ENCODE assay signal across 12 cellular contexts in genomic region chr19:47005873-47006272, GRCh38. TPM values are rescaled to one million over a fixed set of nuclear protein-coding genes. Genes with fewer than 3 reads are reported as not detected.
A peak's percentile ranks its signal among the peaks of the same experiment; 100 is the strongest.
DNase-seq lines count a peak whose midpoint lies in the region; ATAC-seq, FAIRE-seq and TF ChIP-seq lines count a peak whose summit lies in the region.
"Had no signal": no experiment of that assay in that cellular context is flagged by ENCODE, and none has a peak within 500 bp of the region (broad histone marks: within the 10 kb centered on the region; RNA-seq: fewer than 3 reads in every experiment).

No MANE protein-coding gene starts in this region.

- POLR2A ChIA-PET in K562 (lab: Yijun Ruan, JAX): no interaction called here

- no peak for TF ChIP-seq RAD21 in K562 (CRISPR knock-in tag; conservative IDR thresholded peaks at IDR 0.05 in 1 of 2, IDR thresholded peaks at IDR 0.05 in 1 of 2)

- CTCF ChIA-PET in K562 (lab: Yijun Ruan, JAX; ENCODE audit: low intra/inter-chr PET ratio): no interaction called here

- H3K4me1 ChIP-seq in K562 (replicated peaks in 1 of 2; ENCODE audit: control insufficient read depth in 2 of 2, insufficient read depth in 2 of 2, low read length in 2 of 2) (peaks cover 5 to 28% of the 10 kb centered on the region in 2 experiments), neural progenitor cell (no peaks in the 10 kb centered on the region)

- H3K27ac Mint-ChIP-seq in neural progenitor cell: peak overlapping the region; percentile 75
- H3K27ac Mint-ChIP-seq in stimulated activated memory B cell treated with anti-CD40 and anti-IgM and Interleukin-4, amounts not matched to agents 10 μg/mL and 1 μg/mL and 100 μg/mL, for 72 hours: no peak overlapping the region

- DNase-seq in NCI-H748 (lab: John Stamatoyannopoulos, UW; ENCODE audit: unreplicated experiment) (peak; percentile 58), NCI-H748 treated with DMSO at 0.1 percent for 48 hours (lab: John Stamatoyannopoulos, UW) (no peak), NCI-H2029 (lab: John Stamatoyannopoulos, UW) (peak; percentile 77), K562 (ENCODE audit: extremely low read depth in 1 of 4, low spot score in 3 of 4) (peak in 1 of 4 experiments; percentile 19), neural progenitor cell (ENCODE audit: low spot score) (no peak), SIG-M5 (lab: John Stamatoyannopoulos, UW) (no peak)
- DNase-seq: GM23248, nucleus accumbens had no signal

- TF ChIP-seq CTCF in K562 (IDR thresholded peaks at IDR 0.05 in 2 of 3, conservative IDR thresholded peaks at IDR 0.05 in 1 of 3; ENCODE audit: insufficient read depth in 2 of 3, low read depth in 1 of 3, low read length in 3 of 3) (no peak), neural progenitor cell (IDR thresholded peaks at IDR 0.05) (no peak)

- FAIRE-seq in K562 (lab: Jason Lieb, UNC): peak; percentile 6
- FAIRE-seq: endothelial cell of umbilical vein, G401.6 had no signal

- no TSS peak for BruUV-seq in K562 (replicated peaks; lab: Mats Ljungman, UMichigan)

- intact Hi-C loops in K562 (cut with micrococcal nuclease): no loop called here

- peaks cover 12% of the 10 kb centered on the region for H3F3A ChIP-seq in neural progenitor cell (ENCODE audit: low read depth)

- in situ Hi-C loops in K562 (cut with MboI): no loop called here

- H3K4me1 Mint-ChIP-seq in neural progenitor cell: peaks cover 20% of the 10 kb centered on the region
- peaks cover 12% of the 10 kb centered on the region for H3K4me1 Mint-ChIP-seq in stimulated activated memory B cell treated with anti-CD40 and anti-IgM and Interleukin-4, amounts not matched to agents 10 μg/mL and 1 μg/mL and 100 μg/mL, for 72 hours

- no peak overlapping the region for H3K4me3 ChIP-seq in K562
- no peak overlapping the region for H3K4me3 ChIP-seq in neural progenitor cell
- H3K4me3 ChIP-seq: GM23248 had no signal

- no peaks in the 10 kb centered on the region for H3K27me3 ChIP-seq in K562 (ENCODE audit: control insufficient read depth in 2 of 2, insufficient read depth in 2 of 2, low read length in 2 of 2)
- no peaks in the 10 kb centered on the region for H3K27me3 ChIP-seq in neural progenitor cell

- ATAC-seq in K562 (peak; percentile 9; the same call in 2 of the 3 replicates), GM18520 (IDR thresholded peaks at IDR 0.05; ENCODE audit: unreplicated experiment) (no peak)
- no peak for ATAC-seq in stimulated activated memory B cell treated with anti-CD40 and anti-IgM and Interleukin-4, amounts not matched to agents 10 μg/mL and 1 μg/mL and 100 μg/mL, for 72 hours

- no peak overlapping the region for H3K4me2 ChIP-seq in K562 (ENCODE audit: insufficient read depth, low read length)
- H3K4me2 ChIP-seq in neural progenitor cell: no peak overlapping the region

- H2AFZ ChIP-seq in K562 (ENCODE audit: low read depth, low read length) (no peak overlapping the region), neural progenitor cell (replicated peaks) (no peak overlapping the region)
- H2AFZ ChIP-seq: GM23248 had no signal

- peaks cover 4% of the 10 kb centered on the region for H3K9me3 Mint-ChIP-seq in neural progenitor cell
- H3K9me3 Mint-ChIP-seq in stimulated activated memory B cell treated with anti-CD40 and anti-IgM and Interleukin-4, amounts not matched to agents 10 μg/mL and 1 μg/mL and 100 μg/mL, for 72 hours: peaks cover 4% of the 10 kb centered on the region

- no peak overlapping the region for H3K4me3 Mint-ChIP-seq in neural progenitor cell
- H3K4me3 Mint-ChIP-seq in stimulated activated memory B cell treated with anti-CD40 and anti-IgM and Interleukin-4, amounts not matched to agents 10 μg/mL and 1 μg/mL and 100 μg/mL, for 72 hours: no peak overlapping the region

- no peaks in the 10 kb centered on the region for H4K20me1 ChIP-seq in K562 (replicated peaks; ENCODE audit: control insufficient read depth, insufficient read depth, low read length)
- peaks cover 17% of the 10 kb centered on the region for H4K20me1 ChIP-seq in neural progenitor cell (ENCODE audit: low read depth)

- H3K79me2 ChIP-seq in K562 (ENCODE audit: control insufficient read depth, insufficient read depth, low read length): no peaks in the 10 kb centered on the region
- H3K79me2 ChIP-seq in neural progenitor cell (ENCODE audit: low read depth): no peaks in the 10 kb centered on the region

- no peak for TF ChIP-seq POLR2A in K562 (conservative IDR thresholded peaks at IDR 0.05)

- H3K9me1 ChIP-seq in K562 (ENCODE audit: control insufficient read depth, insufficient read depth, low read length): no peaks in the 10 kb centered on the region

- H3K9ac ChIP-seq in K562 (ENCODE audit: insufficient read depth in 1 of 2, low read depth in 2 of 2, low read length in 2 of 2) (peak overlapping the region in 1 of 2 experiments; percentile 83; a peak in 1 of 4 replicates), neural progenitor cell (no peak overlapping the region)
- H3K9ac ChIP-seq: GM23248 had no signal

- WGBS in K562 (ENCODE audit: insufficient coverage, low coverage, missing lambda C conversion rate): 45% methylated on average over 3 of the region's 4 CpGs

- TF ChIP-seq EP300 in K562 (IDR thresholded peaks at IDR 0.05; ENCODE audit: low read length): no peak

- H3K27ac ChIP-seq in K562 (ENCODE audit: extremely low read depth, low read depth, low read length): no peak overlapping the region
- H3K27ac ChIP-seq in neural progenitor cell: no peak overlapping the region
- H3K27ac ChIP-seq: GM23248 had no signal

- peaks cover 12% of the 10 kb centered on the region for H3K36me3 Mint-ChIP-seq in neural progenitor cell
- peaks cover 7% of the 10 kb centered on the region for H3K36me3 Mint-ChIP-seq in stimulated activated memory B cell treated with anti-CD40 and anti-IgM and Interleukin-4, amounts not matched to agents 10 μg/mL and 1 μg/mL and 100 μg/mL, for 72 hours

- peaks cover 17% of the 10 kb centered on the region for H3K27me3 Mint-ChIP-seq in neural progenitor cell (ENCODE audit: insufficient read depth, low read depth)
- H3K27me3 Mint-ChIP-seq in stimulated activated memory B cell treated with anti-CD40 and anti-IgM and Interleukin-4, amounts not matched to agents 10 μg/mL and 1 μg/mL and 100 μg/mL, for 72 hours: no peaks in the 10 kb centered on the region

- H3K36me3 ChIP-seq in K562 (ENCODE audit: control insufficient read depth, insufficient read depth, low read length) (peaks cover 3% of the 10 kb centered on the region; the same call in 2 of the 3 replicates), neural progenitor cell (no peaks in the 10 kb centered on the region)

- H3K9me3 ChIP-seq in K562 (replicated peaks; ENCODE audit: control insufficient read depth, insufficient read depth, low read depth, low read length): no peaks in the 10 kb centered on the region
- no peaks in the 10 kb centered on the region for H3K9me3 ChIP-seq in neural progenitor cell (ENCODE audit: low read depth)

TF ChIP-seq in K562, 482 proteins besides CTCF, POLR2A, EP300 and RAD21 (continues in another document):
- no peak for TF ChIP-seq STAT5B (CRISPR knock-in tag; IDR thresholded peaks at IDR 0.05)

RNA-seq across cellular contexts. Expression of gene NPAS1, which starts 13.8 kb away (rescaled TPM):
- total RNA-seq in K562 (2011; cell fraction: chromatin; rRNA removed; ENCODE audit: low replicate concordance): 1.2 and 8.1 TPM in 2 replicates
- 4.9 and 6.5 TPM in 2 replicates for total RNA-seq in K562 (2011; cell fraction: nucleolus; rRNA removed)
- 2.3 and 3.4 TPM in 2 replicates for total RNA-seq in K562 (2011; cell fraction: nucleoplasm; rRNA removed)
- total RNA-seq in K562 (2014; rRNA removed): 1.2 and 2.0 TPM in 2 replicates
- total RNA-seq in K562 (2014; rRNA removed; fragmentation: Illumina TruSeq; extraction: Trizol): 0.13 and 0.58 TPM in 2 replicates
- total RNA-seq in K562 (2015; rRNA removed; fragmentation: Illumina TruSeq; extraction: Trizol): 2.5 and 2.9 TPM in 2 replicates
- 5.2 and 5.3 TPM in 2 replicates for total RNA-seq in K562 (2021)
- polyA plus RNA-seq in K562 (2011; rRNA removed): 1.6 and 2.4 TPM in 2 replicates
- polyA plus RNA-seq in K562 (2011; cell fraction: cytosol; rRNA removed): 3.2 and 9.4 TPM in 2 replicates
- 6.0 and 12.1 TPM in 2 replicates for polyA plus RNA-seq in K562 (2011; cell fraction: nucleus; rRNA removed)
- 6.3 and 16.7 TPM in 2 replicates for polyA plus RNA-seq in K562 (2012)
- polyA plus RNA-seq in K562 (2014; fragmentation: Illumina TruSeq; extraction: Trizol): 1.2 and 3.2 TPM in 2 replicates
- not detected for polyA plus RNA-seq in K562 (2014; fragmentation: Nextera tagmentation; extraction: Ambion mirVana)
- 3.0 and 4.6 TPM in 2 replicates for polyA plus RNA-seq in K562 (2014; rRNA removed)
- 0.39 and 0.77 TPM in 2 replicates for polyA minus RNA-seq in K562 (2011; rRNA and poly(A)+ RNA removed)
- 2.5 and 3.5 TPM in 2 replicates for polyA minus RNA-seq in K562 (2011; cell fraction: cytosol; rRNA and poly(A)+ RNA removed)
- polyA minus RNA-seq in K562 (2011; cell fraction: nucleus; rRNA and poly(A)+ RNA removed): 2.0 and 2.9 TPM in 2 replicates
- total RNA-seq in neural progenitor cell (ENCODE audit: low replicate concordance): 1.2 and 4.3 TPM in 2 replicates

RNA-seq across cellular contexts. Expression of gene TMEM160, which starts 42.6 kb away (rescaled TPM):
- 1.5 and 6.1 TPM in 2 replicates for total RNA-seq in K562 (2011; cell fraction: chromatin; rRNA removed; ENCODE audit: low replicate concordance)
- total RNA-seq in K562 (2011; cell fraction: nucleolus; rRNA removed): 30.7 and 31.5 TPM in 2 replicates
- total RNA-seq in K562 (2011; cell fraction: nucleoplasm; rRNA removed): 10.5 and 11.2 TPM in 2 replicates
- total RNA-seq in K562 (2014; rRNA removed) (95.2 and 166 TPM in 2 replicates), K562 (2014; rRNA removed; fragmentation: Illumina TruSeq; extraction: Trizol) (0.64 and 2.4 TPM in 2 replicates), K562 (2015; rRNA removed; fragmentation: Illumina TruSeq; extraction: Trizol) (2.4 and 4.4 TPM in 2 replicates), K562 (2021) (77.6 and 79.5 TPM in 2 replicates), neural progenitor cell (ENCODE audit: low replicate concordance) (8.0 and 66.2 TPM in 2 replicates)
- polyA plus RNA-seq in K562 (2011; rRNA removed) (8.7 and 14.0 TPM in 2 replicates), K562 (2014; fragmentation: Illumina TruSeq; extraction: Trizol) (1.4 TPM in 1 of 2 replicates, not detected in the other), K562 (2014; fragmentation: Nextera tagmentation; extraction: Ambion mirVana) (under 1 TPM; 0.10 to 0.25 TPM), K562 (2014; rRNA removed) (85.9 and 90.7 TPM in 2 replicates)
- 44.0 and 160 TPM in 2 replicates for polyA plus RNA-seq in K562 (2011; cell fraction: cytosol; rRNA removed)
- 12.9 and 22.9 TPM in 2 replicates for polyA plus RNA-seq in K562 (2011; cell fraction: nucleus; rRNA removed)
- 30.2 and 35.3 TPM in 2 replicates for polyA plus RNA-seq in K562 (2012)
- 0.69 and 0.74 TPM in 2 replicates for polyA minus RNA-seq in K562 (2011; rRNA and poly(A)+ RNA removed)
- polyA minus RNA-seq in K562 (2011; cell fraction: cytosol; rRNA and poly(A)+ RNA removed): 9.9 and 19.5 TPM in 2 replicates
- polyA minus RNA-seq in K562 (2011; cell fraction: nucleus; rRNA and poly(A)+ RNA removed): 7.0 and 7.9 TPM in 2 replicates

Comparison
In these comparisons a context has a peak if more than half of its experiments do, and no peak if none do; other contexts are left out.
1. DNase-seq: peak in NCI-H748 (single experiment) and NCI-H2029 (single experiment); none in NCI-H748 treated with DMSO at 0.1 percent for 48 hours (single experiment), neural progenitor cell (single experiment) and SIG-M5 (single experiment).